In the genomic region with DNA sequence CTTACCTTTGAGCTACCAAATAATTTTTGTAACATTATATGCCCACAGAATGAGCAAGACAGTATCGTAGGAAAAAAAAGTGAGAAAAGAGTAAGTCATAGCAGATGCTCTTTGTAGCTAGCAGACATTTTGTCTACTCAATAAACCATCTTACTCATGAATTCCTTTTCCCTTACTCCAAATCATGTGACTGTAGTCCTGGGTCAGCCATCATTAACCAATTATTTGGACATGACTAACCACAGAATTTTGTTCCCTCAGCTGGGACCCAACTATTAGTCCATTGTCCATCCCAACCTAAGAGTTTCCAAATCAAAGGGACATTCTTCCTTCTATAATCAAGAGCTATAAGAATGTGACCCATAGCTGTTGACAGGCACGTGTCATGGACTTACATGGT, we compare ENCODE assay signal across 10 cellular contexts. TPM values are rescaled to one million over a fixed set of nuclear protein-coding genes. Genes with fewer than 3 reads are reported as not detected.
A peak's percentile ranks its signal among the peaks of the same experiment; 100 is the strongest.
DNase-seq lines count a peak whose midpoint lies in the region; ATAC-seq, FAIRE-seq and TF ChIP-seq lines count a peak whose summit lies in the region.
"Had no signal": no experiment of that assay in that cellular context is flagged by ENCODE, and none has a peak within 500 bp of the region (broad histone marks: within the 10 kb centered on the region; RNA-seq: fewer than 3 reads in every experiment).

No MANE protein-coding gene starts in this region.

- peaks cover 100% of the 10 kb centered on the region for H3K79me2 ChIP-seq in HepG2 (ENCODE audit: insufficient read depth, low read length)

- peak; percentile 59 for DNase-seq in AG08396 (ENCODE audit: low spot score)
- DNase-seq in HFF-Myc (ENCODE audit: extremely low read depth, low read depth) = peak; percentile 75
- peak; percentile 86 for DNase-seq in astrocyte of the spinal cord (ENCODE audit: low read depth, low spot score)
- DNase-seq in HepG2 (ENCODE audit: low spot score) = peak; percentile 66
- DNase-seq in NCI-H1092 (lab: John Stamatoyannopoulos, UW) = no peak
- no peak for DNase-seq in GM20000 (ENCODE audit: low spot score)
- DNase-seq in endodermal cell = no peak

- no peak overlapping the region for H3K4me2 ChIP-seq in HepG2 (ENCODE audit: low read depth, low read length)

- TF ChIP-seq CTCF in HFF-Myc (IDR thresholded peaks at IDR 0.05; ENCODE audit: low read depth, low read length, missing control alignments) (no peak), astrocyte of the spinal cord (IDR thresholded peaks at IDR 0.05; ENCODE audit: low read depth, low read length) (no peak), HepG2 (CRISPR knock-in tag; IDR thresholded peaks at IDR 0.05) (no peak), GM20000 (IDR thresholded peaks at IDR 0.05; ENCODE audit: extremely low read depth, missing control alignments) (no peak), endodermal cell (conservative IDR thresholded peaks at IDR 0.05) (no peak)

- FAIRE-seq in HepG2 (lab: Jason Lieb, UNC) = no peak

- no peak overlapping the region for H3K27ac Mint-ChIP-seq in endodermal cell

- no peaks in the 10 kb centered on the region for H3K27me3 Mint-ChIP-seq in endodermal cell (ENCODE audit: insufficient read depth)

- H3K4me1 Mint-ChIP-seq in endodermal cell = peaks cover 53% of the 10 kb centered on the region

- TF ChIP-seq RAD21 in HepG2 (CRISPR knock-in tag; IDR thresholded peaks at IDR 0.05) = no peak

- H2AFZ ChIP-seq in HepG2 (ENCODE audit: low read length) = no peak overlapping the region
- H2AFZ ChIP-seq: PC-9 had no signal

- H3K4me1 ChIP-seq in HepG2 (ENCODE audit: insufficient read depth, low read length) (peaks cover 51% of the 10 kb centered on the region), endodermal cell (ENCODE audit: control insufficient read depth, insufficient read depth, low read length) (no peaks in the 10 kb centered on the region)

- peaks cover 100% of the 10 kb centered on the region for H4K20me1 ChIP-seq in HepG2 (ENCODE audit: insufficient read depth, low read length)

- no peak; the same call in 2 of the 3 replicates for ATAC-seq in HepG2
- no peak for ATAC-seq in GM18502 (IDR thresholded peaks at IDR 0.05; ENCODE audit: poor library complexity, unreplicated experiment)

- no peak overlapping the region for H3K9ac ChIP-seq in HepG2 (ENCODE audit: insufficient read depth, low read depth, low read length)
- no peak overlapping the region for H3K9ac ChIP-seq in endodermal cell (ENCODE audit: extremely low read depth, low read length, poor library complexity, severe bottlenecking)

- H3K4me3 Mint-ChIP-seq in endodermal cell = no peak overlapping the region

- no peak overlapping the region for H3K27ac ChIP-seq in HepG2 (ENCODE audit: extremely low read length, insufficient read depth, low read length)
- no peak overlapping the region for H3K27ac ChIP-seq in endodermal cell (ENCODE audit: low read depth, low read length)
- H3K27ac ChIP-seq: PC-9 had no signal

- no peak for TF ChIP-seq POLR2A in HepG2 (IDR thresholded peaks at IDR 0.05; ENCODE audit: insufficient read depth in 1 of 2, low read depth in 2 of 2, low read length in 2 of 2)

- H3K27me3 ChIP-seq in HepG2 (ENCODE audit: control insufficient read depth in 1 of 2, insufficient read depth in 2 of 2, low read length in 2 of 2) (no peaks in the 10 kb centered on the region), endodermal cell (ENCODE audit: control insufficient read depth, insufficient read depth, low read length, poor library complexity, severe bottlenecking) (no peaks in the 10 kb centered on the region)

- in situ Hi-C loops in astrocyte of the spinal cord (cut with HindIII; ENCODE audit: low sequenced_read_pairs) (no loop called here), HepG2 (cut with HindIII; ENCODE audit: extremely low pct_ligation_motif_present, low pct_unique_long_range_greater_than_20kb) (no loop called here)

- CTCF ChIA-PET in HepG2 (lab: Yijun Ruan, JAX; ENCODE audit: low intra/inter-chr PET ratio, low total read pairs) = no interaction called here

- no peaks in the 10 kb centered on the region for H3K9me3 Mint-ChIP-seq in endodermal cell

- H3K36me3 Mint-ChIP-seq in endodermal cell (ENCODE audit: low read depth) = peaks cover 31% of the 10 kb centered on the region

- H3K9me3 ChIP-seq in HepG2 (ENCODE audit: low read length) (no peaks in the 10 kb centered on the region), endodermal cell (ENCODE audit: control insufficient read depth, low read length) (no peaks in the 10 kb centered on the region)

- BruUV-seq in HepG2 (replicated peaks; lab: Mats Ljungman, UMichigan) = no TSS peak

- intact Hi-C loops in HepG2 (cut with micrococcal nuclease; ENCODE audit: unreplicated experiment) = no loop called here

- POLR2A ChIA-PET in HepG2 (lab: Yijun Ruan, JAX) = interaction anchor here (1.5 to 5.1 kb wide), 4 partner anchors 10 to 55 kb away, joined by 4 to 62 read pairs (median 4); a partner anchor contains a TSS

- H3K4me3 ChIP-seq in HFF-Myc (replicated peaks; ENCODE audit: low read depth, low read length) = no peak overlapping the region
- no peak overlapping the region for H3K4me3 ChIP-seq in astrocyte of the spinal cord (ENCODE audit: low read depth, low read length)
- H3K4me3 ChIP-seq in HepG2 (replicated peaks in 1 of 3; ENCODE audit: insufficient read depth in 1 of 3, low read depth in 2 of 3, low read length in 3 of 3) = no peak overlapping the region
- no peak overlapping the region for H3K4me3 ChIP-seq in endodermal cell (ENCODE audit: low read length)
- H3K4me3 ChIP-seq: PC-9, skin epidermis had no signal

- TF ChIP-seq EP300 in HepG2 (IDR thresholded peaks at IDR 0.05; ENCODE audit: low read depth in 2 of 2, low read length in 2 of 2) (no peak), HepG2 (CRISPR knock-in tag; IDR thresholded peaks at IDR 0.05; ENCODE audit: borderline replicate concordance) (no peak)

- WGBS in HepG2 (ENCODE audit: low lambda C conversion rate) = 96% methylated on average over 2 of the region's 2 CpGs
- 96 to 100% methylated on average over 2 of the region's 2 CpGs for WGBS in endodermal cell (ENCODE audit: insufficient coverage in 1 of 2, insufficient read length in 1 of 2), 2 experiments

- H3K36me3 ChIP-seq in HepG2 (replicated peaks in 1 of 2; ENCODE audit: control insufficient read depth in 1 of 2, insufficient read depth in 2 of 2, low read length in 2 of 2) = peaks cover 7 to 60% of the 10 kb centered on the region in 2 experiments
- H3K36me3 ChIP-seq in endodermal cell (ENCODE audit: control insufficient read depth, insufficient read depth, low read length) = peaks cover 58% of the 10 kb centered on the region

RNA-seq across cellular contexts. Expression of a gene that starts 11.4 kb away (rescaled TPM):
- total RNA-seq in HepG2 (2016; rRNA removed; fragmentation: Illumina TruSeq; extraction: Trizol) = 224 and 265 TPM in 2 replicates
- 200 and 234 TPM in 2 replicates for total RNA-seq in HepG2 (2016; cell fraction: cytosol; rRNA removed; fragmentation: Illumina TruSeq; extraction: Trizol; ENCODE audit: low read depth)
- 227 and 267 TPM in 2 replicates for total RNA-seq in HepG2 (2016; cell fraction: insoluble cytoplasmic fraction; rRNA removed; fragmentation: Illumina TruSeq; extraction: Trizol)
- total RNA-seq in HepG2 (2016; cell fraction: membrane; rRNA removed; fragmentation: Illumina TruSeq; extraction: Trizol) = 313 and 352 TPM in 2 replicates
- total RNA-seq in HepG2 (2016; cell fraction: nucleus; rRNA removed; fragmentation: Illumina TruSeq; extraction: Trizol) = 161 and 168 TPM in 2 replicates
- 217 and 293 TPM in 2 replicates for polyA plus RNA-seq in HepG2 (2011; rRNA removed)
- polyA plus RNA-seq in HepG2 (2011; cell fraction: cytosol; rRNA removed) = 183 and 224 TPM in 2 replicates
- 279 and 296 TPM in 2 replicates for polyA plus RNA-seq in HepG2 (2011; cell fraction: nucleus; rRNA removed)
- 192 and 199 TPM in 2 replicates for polyA plus RNA-seq in HepG2 (2012)
- polyA plus RNA-seq in HepG2 (2016; cell fraction: cytosol; fragmentation: Illumina TruSeq; extraction: Trizol; ENCODE audit: low read depth) = 303 and 369 TPM in 2 replicates
- 331 and 333 TPM in 2 replicates for polyA plus RNA-seq in HepG2 (2016; cell fraction: insoluble cytoplasmic fraction; fragmentation: Illumina TruSeq; extraction: Trizol; ENCODE audit: low read depth)
- polyA plus RNA-seq in HepG2 (2016; cell fraction: membrane; fragmentation: Illumina TruSeq; extraction: Trizol; ENCODE audit: low read depth) = 340 and 387 TPM in 2 replicates
- polyA plus RNA-seq in HepG2 (2016; cell fraction: nucleus; fragmentation: Illumina TruSeq; extraction: Trizol; ENCODE audit: insufficient read depth, low read depth) = 220 and 222 TPM in 2 replicates
- 111 and 172 TPM in 2 replicates for polyA minus RNA-seq in HepG2 (2011; rRNA and poly(A)+ RNA removed; ENCODE audit: low replicate concordance)
- 129 and 148 TPM in 2 replicates for polyA minus RNA-seq in HepG2 (2011; cell fraction: cytosol; rRNA and poly(A)+ RNA removed)
- 307 and 340 TPM in 2 replicates for polyA minus RNA-seq in HepG2 (2011; cell fraction: nucleus; rRNA and poly(A)+ RNA removed)
- total RNA-seq in endodermal cell = 100 to 1,000 TPM; 283 to 310 TPM
- polyA plus RNA-seq in endodermal cell (2013, experiment 1 of 2) = 349 TPM
- polyA plus RNA-seq in endodermal cell (2013, experiment 2 of 2) = 290 TPM

RNA-seq across cellular contexts. Expression of a gene that starts 52.8 kb away (rescaled TPM):
- 35.5 and 37.7 TPM in 2 replicates for total RNA-seq in HepG2 (2016; rRNA removed; fragmentation: Illumina TruSeq; extraction: Trizol)
- 44.0 and 52.2 TPM in 2 replicates for total RNA-seq in HepG2 (2016; cell fraction: cytosol; rRNA removed; fragmentation: Illumina TruSeq; extraction: Trizol; ENCODE audit: low read depth)
- 36.2 and 41.7 TPM in 2 replicates for total RNA-seq in HepG2 (2016; cell fraction: insoluble cytoplasmic fraction; rRNA removed; fragmentation: Illumina TruSeq; extraction: Trizol)
- 50.6 and 52.5 TPM in 2 replicates for total RNA-seq in HepG2 (2016; cell fraction: membrane; rRNA removed; fragmentation: Illumina TruSeq; extraction: Trizol)
- total RNA-seq in HepG2 (2016; cell fraction: nucleus; rRNA removed; fragmentation: Illumina TruSeq; extraction: Trizol) = 19.8 and 23.3 TPM in 2 replicates
- 23.4 and 24.5 TPM in 2 replicates for polyA plus RNA-seq in HepG2 (2011; rRNA removed)
- polyA plus RNA-seq in HepG2 (2011; cell fraction: cytosol; rRNA removed) = 12.7 and 14.1 TPM in 2 replicates
- 3.9 and 5.2 TPM in 2 replicates for polyA plus RNA-seq in HepG2 (2011; cell fraction: nucleus; rRNA removed)
- 40.0 and 43.1 TPM in 2 replicates for polyA plus RNA-seq in HepG2 (2012)
- polyA plus RNA-seq in HepG2 (2016; cell fraction: cytosol; fragmentation: Illumina TruSeq; extraction: Trizol; ENCODE audit: low read depth) = 65.0 and 79.1 TPM in 2 replicates
- polyA plus RNA-seq in HepG2 (2016; cell fraction: insoluble cytoplasmic fraction; fragmentation: Illumina TruSeq; extraction: Trizol; ENCODE audit: low read depth) = 46.6 and 50.9 TPM in 2 replicates
- polyA plus RNA-seq in HepG2 (2016; cell fraction: membrane; fragmentation: Illumina TruSeq; extraction: Trizol; ENCODE audit: low read depth) = 52.5 and 57.2 TPM in 2 replicates
- polyA plus RNA-seq in HepG2 (2016; cell fraction: nucleus; fragmentation: Illumina TruSeq; extraction: Trizol; ENCODE audit: insufficient read depth, low read depth) = 52.6 and 60.4 TPM in 2 replicates
- 25.6 and 28.4 TPM in 2 replicates for polyA minus RNA-seq in HepG2 (2011; rRNA and poly(A)+ RNA removed; ENCODE audit: low replicate concordance)
- polyA minus RNA-seq in HepG2 (2011; cell fraction: cytosol; rRNA and poly(A)+ RNA removed) = 13.2 and 14.0 TPM in 2 replicates
- polyA minus RNA-seq in HepG2 (2011; cell fraction: nucleus; rRNA and poly(A)+ RNA removed) = 5.6 and 6.4 TPM in 2 replicates
- total RNA-seq in endodermal cell = 10 to 100 TPM; 36.9 to 38.5 TPM
- 50.0 TPM for polyA plus RNA-seq in endodermal cell (2013, experiment 1 of 2)
- 54.6 TPM for polyA plus RNA-seq in endodermal cell (2013, experiment 2 of 2)

RNA-seq across cellular contexts. Expression of a gene that starts 55.2 kb away (rescaled TPM):
- total RNA-seq in HepG2 (2016; rRNA removed; fragmentation: Illumina TruSeq; extraction: Trizol) (17.1 and 33.3 TPM in 2 replicates), endodermal cell (10 to 100 TPM; 30.4 to 32.0 TPM)
- total RNA-seq in HepG2 (2016; cell fraction: cytosol; rRNA removed; fragmentation: Illumina TruSeq; extraction: Trizol; ENCODE audit: low read depth) = 13.0 and 17.3 TPM in 2 replicates
- total RNA-seq in HepG2 (2016; cell fraction: insoluble cytoplasmic fraction; rRNA removed; fragmentation: Illumina TruSeq; extraction: Trizol) = 15.2 and 34.6 TPM in 2 replicates
- 11.0 and 13.6 TPM in 2 replicates for total RNA-seq in HepG2 (2016; cell fraction: membrane; rRNA removed; fragmentation: Illumina TruSeq; extraction: Trizol)
- 32.1 and 36.1 TPM in 2 replicates for total RNA-seq in HepG2 (2016; cell fraction: nucleus; rRNA removed; fragmentation: Illumina TruSeq; extraction: Trizol)
- 11.7 and 11.9 TPM in 2 replicates for polyA plus RNA-seq in HepG2 (2011; rRNA removed)
- polyA plus RNA-seq in HepG2 (2011; cell fraction: cytosol; rRNA removed) = 7.6 and 12.6 TPM in 2 replicates
- polyA plus RNA-seq in HepG2 (2011; cell fraction: nucleus; rRNA removed) = 17.6 and 20.6 TPM in 2 replicates
- polyA plus RNA-seq in HepG2 (2012) = 30.1 and 31.4 TPM in 2 replicates
- 1.2 and 1.4 TPM in 2 replicates for polyA plus RNA-seq in HepG2 (2016; cell fraction: cytosol; fragmentation: Illumina TruSeq; extraction: Trizol; ENCODE audit: low read depth)
- 8.8 and 10.0 TPM in 2 replicates for polyA plus RNA-seq in HepG2 (2016; cell fraction: insoluble cytoplasmic fraction; fragmentation: Illumina TruSeq; extraction: Trizol; ENCODE audit: low read depth)
- polyA plus RNA-seq in HepG2 (2016; cell fraction: membrane; fragmentation: Illumina TruSeq; extraction: Trizol; ENCODE audit: low read depth) = 3.3 and 3.9 TPM in 2 replicates
- 28.0 and 30.1 TPM in 2 replicates for polyA plus RNA-seq in HepG2 (2016; cell fraction: nucleus; fragmentation: Illumina TruSeq; extraction: Trizol; ENCODE audit: insufficient read depth, low read depth)
- polyA minus RNA-seq in HepG2 (2011; rRNA and poly(A)+ RNA removed; ENCODE audit: low replicate concordance) = 10.8 and 29.4 TPM in 2 replicates
- 14.9 and 17.1 TPM in 2 replicates for polyA minus RNA-seq in HepG2 (2011; cell fraction: cytosol; rRNA and poly(A)+ RNA removed)
- 39.5 and 40.0 TPM in 2 replicates for polyA minus RNA-seq in HepG2 (2011; cell fraction: nucleus; rRNA and poly(A)+ RNA removed)
- 17.3 TPM for polyA plus RNA-seq in endodermal cell (2013, experiment 1 of 2)
- 14.6 TPM for polyA plus RNA-seq in endodermal cell (2013, experiment 2 of 2)

Comparison
In these comparisons a context has a peak if more than half of its experiments do, and no peak if none do; other contexts are left out.
1. DNase-seq: peak in AG08396 (single experiment), HFF-Myc (single experiment), astrocyte of the spinal cord (single experiment) and HepG2 (single experiment); none in NCI-H1092 (single experiment), GM20000 (single experiment) and endodermal cell (single experiment).